ENCODE assay signal across 14 cellular contexts in the genomic region with DNA sequence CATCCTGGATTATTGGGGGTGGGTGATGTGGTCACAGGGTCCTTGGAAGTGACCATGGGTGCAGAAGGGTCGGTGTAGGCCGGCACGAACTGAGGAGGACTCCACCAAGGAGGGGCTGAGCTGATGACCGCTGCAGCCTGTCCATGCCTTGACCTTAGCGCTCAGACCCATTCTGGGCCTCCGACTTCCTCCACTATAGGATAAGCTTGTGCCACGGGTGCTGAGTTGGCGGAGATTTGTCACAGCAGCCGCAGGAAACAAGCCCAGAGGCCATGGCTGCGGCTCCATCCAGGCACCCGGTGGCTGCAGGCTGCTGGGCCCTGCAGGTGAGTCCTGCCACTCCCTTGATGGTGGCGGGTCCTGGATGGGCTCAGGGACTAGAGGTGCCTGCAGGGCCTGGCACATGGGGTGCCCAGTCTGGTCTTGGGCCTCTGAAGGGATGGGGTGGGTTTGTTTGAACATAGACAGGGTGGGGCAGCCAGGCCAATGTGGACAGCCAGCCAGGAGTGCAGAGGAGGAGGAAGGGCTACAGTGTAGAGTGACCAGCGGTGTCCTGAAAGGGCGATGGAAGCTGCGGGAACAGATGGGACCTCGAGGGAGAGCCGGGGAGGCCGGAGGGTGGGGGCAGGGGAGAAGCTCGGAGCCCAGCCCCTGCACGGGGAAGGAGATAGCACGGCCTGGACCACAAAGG.
"Had no signal": no experiment of that assay in that cellular context is flagged by ENCODE, and none has a peak within 500 bp of the region (broad histone marks: within the 10 kb centered on the region; RNA-seq: fewer than 3 reads in every experiment).

No MANE protein-coding gene starts in this region.

- H3K27ac Mint-ChIP-seq: activated CD4-positive, alpha-beta T cell treated with anti-CD3 and anti-CD28 coated beads, Interleukin-2, amount 10 ng/mL, durations not matched to agents 24 days and 14 days; activated CD8-positive, alpha-beta T cell treated with anti-CD3 and anti-CD28 coated beads for 36 hours; activated naive CD8-positive, alpha-beta T cell; activated T-cell treated with anti-CD3 and anti-CD28 coated beads, Interleukin-2, amount 50 U/mL, for 72 hours; nephron progenitor cell; stimulated activated memory B cell treated with anti-CD40 and anti-IgM and Interleukin-4, amounts not matched to agents 10 μg/mL and 1 μg/mL and 100 μg/mL, for 72 hours had no signal

- ATAC-seq: activated CD8-positive, alpha-beta T cell treated with anti-CD3 and anti-CD28 coated beads for 36 hours; activated T-cell treated with anti-CD3 and anti-CD28 coated beads, Interleukin-2, amount 50 U/mL, for 72 hours; left colon; stimulated activated memory B cell treated with anti-CD40 and anti-IgM and Interleukin-4, amounts not matched to agents 10 μg/mL and 1 μg/mL and 100 μg/mL, for 72 hours had no signal

- H3K4me1 ChIP-seq: prostate gland, tibial artery had no signal

- H3K36me3 Mint-ChIP-seq: activated naive CD8-positive, alpha-beta T cell; stimulated activated memory B cell treated with anti-CD40 and anti-IgM and Interleukin-4, amounts not matched to agents 10 μg/mL and 1 μg/mL and 100 μg/mL, for 72 hours had no signal

- H3K9me3 Mint-ChIP-seq: activated CD4-positive, alpha-beta T cell treated with anti-CD3 and anti-CD28 coated beads, Interleukin-2, amount 10 ng/mL, durations not matched to agents 24 days and 14 days; activated CD8-positive, alpha-beta T cell treated with anti-CD3 and anti-CD28 coated beads for 36 hours; activated T-cell treated with anti-CD3 and anti-CD28 coated beads, Interleukin-2, amount 50 U/mL, for 72 hours; nephron progenitor cell; stimulated activated memory B cell treated with anti-CD40 and anti-IgM and Interleukin-4, amounts not matched to agents 10 μg/mL and 1 μg/mL and 100 μg/mL, for 72 hours had no signal

- H3K9me3 ChIP-seq: prostate gland, tibial artery had no signal

- H3K4me3 ChIP-seq: prostate gland, tibial artery had no signal

- DNase-seq: activated CD4-positive, alpha-beta T cell treated with anti-CD3 and anti-CD28 coated beads, Interleukin-2, amount 10 ng/mL, durations not matched to agents 24 days and 14 days; activated CD8-positive, alpha-beta T cell treated with anti-CD3 and anti-CD28 coated beads for 36 hours; activated gamma-delta T cell treated with Interleukin-2 at 50 U/mL for 16 hours; activated T-cell treated with anti-CD3 and anti-CD28 coated beads, Interleukin-2, amount 50 U/mL, for 72 hours; hippocampal formation; left colon; nephron progenitor cell; small intestine; stimulated activated CD4-positive, alpha-beta T cell treated with anti-CD3 and anti-CD28 coated beads, Interleukin-4, amount 100 ng/mL, for 24 hours; tibial artery had no signal

- H3K27me3 Mint-ChIP-seq: activated CD8-positive, alpha-beta T cell treated with anti-CD3 and anti-CD28 coated beads for 36 hours; activated naive CD8-positive, alpha-beta T cell had no signal

- H3K27ac ChIP-seq: epithelial cell of prostate, prostate gland, tibial artery had no signal

- H3K4me3 Mint-ChIP-seq: activated CD4-positive, alpha-beta T cell treated with anti-CD3 and anti-CD28 coated beads, Interleukin-2, amount 10 ng/mL, durations not matched to agents 24 days and 14 days; activated CD8-positive, alpha-beta T cell treated with anti-CD3 and anti-CD28 coated beads for 36 hours; activated naive CD8-positive, alpha-beta T cell; activated T-cell treated with anti-CD3 and anti-CD28 coated beads, Interleukin-2, amount 50 U/mL, for 72 hours; nephron progenitor cell; stimulated activated memory B cell treated with anti-CD40 and anti-IgM and Interleukin-4, amounts not matched to agents 10 μg/mL and 1 μg/mL and 100 μg/mL, for 72 hours had no signal

- H3K36me3 ChIP-seq: prostate gland, tibial artery had no signal

- H3K4me1 Mint-ChIP-seq: activated CD4-positive, alpha-beta T cell treated with anti-CD3 and anti-CD28 coated beads, Interleukin-2, amount 10 ng/mL, durations not matched to agents 24 days and 14 days; stimulated activated memory B cell treated with anti-CD40 and anti-IgM and Interleukin-4, amounts not matched to agents 10 μg/mL and 1 μg/mL and 100 μg/mL, for 72 hours had no signal
